ENCODE assay signal across 1 cellular context in the genomic region with DNA sequence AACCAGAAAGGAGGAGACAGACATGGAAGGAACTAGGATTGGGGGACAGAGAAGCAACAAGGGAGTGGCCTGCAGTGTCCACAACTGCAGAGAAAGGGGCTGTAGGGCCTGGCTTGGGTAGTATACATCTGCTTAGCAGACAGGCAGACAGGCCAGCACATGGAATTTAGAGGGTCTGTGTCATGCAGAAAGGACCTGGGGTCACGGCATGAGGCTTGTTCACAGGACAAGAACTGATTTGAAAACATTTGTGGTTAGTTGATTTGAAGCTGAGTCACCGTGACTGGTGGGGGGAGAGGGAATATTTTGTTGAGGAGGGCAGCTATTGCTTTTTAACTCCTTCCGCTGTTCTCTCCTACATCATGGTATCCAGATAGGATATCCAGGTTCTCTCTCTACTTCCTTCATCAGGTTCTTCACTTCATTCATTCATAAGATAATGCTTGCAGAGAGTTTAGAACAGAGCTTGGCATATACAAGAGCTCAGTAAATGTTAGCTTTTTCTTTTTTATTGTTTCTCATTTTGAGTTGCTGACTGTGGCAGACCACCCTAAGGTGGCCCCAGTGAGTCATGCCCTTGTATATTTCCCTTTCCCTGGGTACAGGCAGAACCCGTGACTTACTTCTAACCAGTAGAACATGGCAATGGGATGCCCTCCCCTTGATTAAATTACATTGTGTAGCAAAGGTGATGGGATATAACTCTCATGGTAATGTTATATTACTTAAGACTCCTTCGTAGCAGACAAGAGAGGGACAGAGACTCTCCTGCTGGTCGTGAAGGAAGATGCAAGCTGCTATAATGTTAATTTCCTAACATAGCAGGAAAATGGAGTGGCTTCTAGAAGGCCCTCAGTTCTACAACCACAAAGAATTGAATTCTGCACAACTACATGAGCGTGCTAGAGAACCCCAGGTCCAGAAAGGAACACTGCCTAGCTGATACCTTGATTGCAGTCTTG.
TF ChIP-seq lines count a peak whose summit lies in the region.

No MANE protein-coding gene starts in this region.

TF ChIP-seq in HCT116, 20 proteins besides CTCF, POLR2A, EP300 and RAD21 (continued from another document):
- no peak for TF ChIP-seq CEBPB (IDR thresholded peaks at IDR 0.05; ENCODE audit: low read depth)
